Comparison of ENCODE assay signal across 9 cellular contexts in genomic region chr22:40180403-40180802, GRCh38. TPM values are rescaled to one million over a fixed set of nuclear protein-coding genes. Genes with fewer than 3 reads are reported as not detected.
A peak's percentile ranks its signal among the peaks of the same experiment; 100 is the strongest.
DNase-seq lines count a peak whose midpoint lies in the region; ATAC-seq and TF ChIP-seq lines count a peak whose summit lies in the region.
"Had no signal": no experiment of that assay in that cellular context is flagged by ENCODE, and none has a peak within 500 bp of the region (broad histone marks: within the 10 kb centered on the region; RNA-seq: fewer than 3 reads in every experiment).

No MANE protein-coding gene starts in this region.

- peaks cover 10% of the 10 kb centered on the region for H3K36me3 Mint-ChIP-seq in activated CD4-positive, alpha-beta T cell treated with anti-CD3 and anti-CD28 coated beads, Interleukin-2, amount 10 ng/mL, durations not matched to agents 24 days and 14 days (ENCODE audit: low read depth)
- H3K36me3 Mint-ChIP-seq in stimulated activated effector memory CD8-positive, alpha-beta T cell treated with anti-CD3 and anti-CD28 coated beads, Interleukin-12 subunit alpha, Interleukin-12 subunit beta, amount 100 ng/mL, for 72 hours: peaks cover 11% of the 10 kb centered on the region

- H3K4me3 Mint-ChIP-seq in activated CD4-positive, alpha-beta T cell treated with anti-CD3 and anti-CD28 coated beads, Interleukin-2, amount 10 ng/mL, durations not matched to agents 24 days and 14 days: peak overlapping the region; percentile 80
- peak overlapping the region; percentile 68 for H3K4me3 Mint-ChIP-seq in stimulated activated effector memory CD8-positive, alpha-beta T cell treated with anti-CD3 and anti-CD28 coated beads, Interleukin-12 subunit alpha, Interleukin-12 subunit beta, amount 100 ng/mL, for 72 hours

- no peak for DNase-seq in activated CD4-positive, alpha-beta T cell treated with anti-CD3 and anti-CD28 coated beads, Interleukin-2, amount 10 ng/mL, durations not matched to agents 24 days and 14 days
- DNase-seq in activated CD4-positive, alpha-beta T cell treated with anti-CD3 and anti-CD28 coated beads for 1 hour: no peak
- DNase-seq in fibroblast of pulmonary artery (ENCODE audit: low read depth) (no peak), NK-92 (lab: John Stamatoyannopoulos, UW; ENCODE audit: unreplicated experiment) (no peak), DMS153 (lab: John Stamatoyannopoulos, UW) (no peak), H4 (ENCODE audit: low spot score) (no peak)
- DNase-seq in stimulated activated effector memory CD8-positive, alpha-beta T cell treated with anti-CD3 and anti-CD28 coated beads, Interleukin-12 subunit alpha, Interleukin-12 subunit beta, amount 100 ng/mL, for 72 hours (ENCODE audit: low spot score in 2 of 2): no peak
- DNase-seq: foreskin melanocyte had no signal

- TF ChIP-seq CTCF in WI38 (IDR thresholded peaks at IDR 0.05; ENCODE audit: low read depth, low read length) (no peak), fibroblast of pulmonary artery (IDR thresholded peaks at IDR 0.05; ENCODE audit: low read length, missing control alignments) (no peak)

- ATAC-seq in stimulated activated effector memory CD8-positive, alpha-beta T cell treated with anti-CD3 and anti-CD28 coated beads, Interleukin-12 subunit alpha, Interleukin-12 subunit beta, amount 100 ng/mL, for 72 hours: no peak

- intact Hi-C loops in activated CD4-positive, alpha-beta T cell treated with anti-CD3 and anti-CD28 coated beads, Interleukin-2, amount 10 ng/mL, durations not matched to agents 24 days and 14 days (cut with micrococcal nuclease): no loop called here

- H3K9me3 Mint-ChIP-seq in activated CD4-positive, alpha-beta T cell treated with anti-CD3 and anti-CD28 coated beads, Interleukin-2, amount 10 ng/mL, durations not matched to agents 24 days and 14 days: no peaks in the 10 kb centered on the region
- no peaks in the 10 kb centered on the region for H3K9me3 Mint-ChIP-seq in stimulated activated effector memory CD8-positive, alpha-beta T cell treated with anti-CD3 and anti-CD28 coated beads, Interleukin-12 subunit alpha, Interleukin-12 subunit beta, amount 100 ng/mL, for 72 hours

- peak overlapping the region; percentile 96 for H3K4me3 ChIP-seq in WI38 (ENCODE audit: low read depth, low read length)
- peak overlapping the region; percentile 63 for H3K4me3 ChIP-seq in fibroblast of pulmonary artery (replicated peaks; ENCODE audit: low read depth, low read length)

- H3K27ac Mint-ChIP-seq in activated CD4-positive, alpha-beta T cell treated with anti-CD3 and anti-CD28 coated beads, Interleukin-2, amount 10 ng/mL, durations not matched to agents 24 days and 14 days: peak overlapping the region; percentile 43
- no peak overlapping the region for H3K27ac Mint-ChIP-seq in stimulated activated effector memory CD8-positive, alpha-beta T cell treated with anti-CD3 and anti-CD28 coated beads, Interleukin-12 subunit alpha, Interleukin-12 subunit beta, amount 100 ng/mL, for 72 hours

- no peaks in the 10 kb centered on the region for H3K27me3 Mint-ChIP-seq in activated CD4-positive, alpha-beta T cell treated with anti-CD3 and anti-CD28 coated beads, Interleukin-2, amount 10 ng/mL, durations not matched to agents 24 days and 14 days

- H3K4me1 Mint-ChIP-seq in activated CD4-positive, alpha-beta T cell treated with anti-CD3 and anti-CD28 coated beads, Interleukin-2, amount 10 ng/mL, durations not matched to agents 24 days and 14 days: peaks cover 56% of the 10 kb centered on the region
- peaks cover 69% of the 10 kb centered on the region for H3K4me1 Mint-ChIP-seq in stimulated activated effector memory CD8-positive, alpha-beta T cell treated with anti-CD3 and anti-CD28 coated beads, Interleukin-12 subunit alpha, Interleukin-12 subunit beta, amount 100 ng/mL, for 72 hours

RNA-seq across cellular contexts. Expression of gene TNRC6B, which starts 2.7 kb away (rescaled TPM):
- total RNA-seq in activated CD4-positive, alpha-beta T cell treated with anti-CD3 and anti-CD28 coated beads, Interleukin-2, amount 10 ng/mL, durations not matched to agents 24 days and 14 days: 27.3 and 31.3 TPM in 2 replicates
- total RNA-seq in H4 (2014; rRNA removed; shearing (Covaris generic)): 14.8 and 26.4 TPM in 2 replicates
